In the genomic region with DNA sequence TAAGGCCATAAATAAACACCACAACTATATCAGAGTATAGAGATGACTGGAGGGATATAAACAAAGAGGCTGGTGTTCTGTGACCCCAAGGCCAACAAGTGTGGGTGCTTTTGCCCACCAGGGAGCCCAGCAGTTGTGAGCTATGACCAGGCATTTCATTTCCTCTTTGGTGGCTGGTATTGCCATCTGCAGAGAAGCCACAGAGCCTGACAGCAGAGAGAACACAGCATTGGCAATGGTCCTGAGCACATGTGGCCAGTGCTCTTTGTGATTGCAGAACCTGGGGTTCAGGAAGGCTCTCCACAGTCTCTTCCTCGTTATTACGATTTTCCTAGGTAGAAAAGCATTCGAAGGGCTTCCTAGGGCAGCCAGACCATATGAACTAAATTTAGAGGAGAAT, we compare ENCODE assay signal across 1 cellular context.
TF ChIP-seq lines count a peak whose summit lies in the region.

No MANE protein-coding gene starts in this region.

TF ChIP-seq in H1, 55 proteins besides CTCF, POLR2A, EP300 and RAD21 (continued from another document):
- TF ChIP-seq JUND (IDR thresholded peaks at IDR 0.05; ENCODE audit: low read length) (no peak), CREB1 (IDR thresholded peaks at IDR 0.05) (no peak), TAF7 (optimal IDR thresholded peaks at IDR 0.05; ENCODE audit: borderline replicate concordance, low read depth, low read length) (no peak)
